ENCODE assay signal across 23 cellular contexts in the genomic region with DNA sequence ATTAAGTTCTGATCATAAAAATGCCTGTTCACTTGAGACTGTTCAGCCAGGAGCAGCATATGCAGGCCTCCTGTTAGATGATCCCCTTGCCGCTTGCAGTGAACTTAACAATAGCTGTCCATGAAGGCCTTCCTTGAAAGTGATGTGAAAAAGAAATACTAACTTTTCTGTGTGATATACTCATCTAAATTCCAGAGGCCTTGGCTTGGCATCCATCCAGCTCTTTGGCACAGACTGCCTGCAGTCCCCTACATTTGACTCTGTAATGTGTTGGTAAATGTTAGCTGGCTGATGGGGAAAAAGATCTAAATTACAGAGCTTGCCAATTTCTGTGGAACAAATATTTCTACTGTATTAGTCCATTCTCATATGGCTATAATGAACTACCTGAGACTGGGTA.
DNase-seq lines count a peak whose midpoint lies in the region; ATAC-seq and TF ChIP-seq lines count a peak whose summit lies in the region.
"Had no signal": no experiment of that assay in that cellular context is flagged by ENCODE, and none has a peak within 500 bp of the region (broad histone marks: within the 10 kb centered on the region; RNA-seq: fewer than 3 reads in every experiment).

No MANE protein-coding gene starts in this region.

- no peak for TF ChIP-seq CTCF in PC-3 (conservative IDR thresholded peaks at IDR 0.05; ENCODE audit: low read depth, low read length)
- no peak for TF ChIP-seq CTCF in brain microvascular endothelial cell (IDR thresholded peaks at IDR 0.05; ENCODE audit: low read depth, low read length, missing control alignments)

- no peak overlapping the region for H3K9ac ChIP-seq in PC-3 (ENCODE audit: low read length)
- H3K9ac ChIP-seq: KMS-11 had no signal

- intact Hi-C loops in PC-3 (cut with micrococcal nuclease), result no loop called here

- no peaks in the 10 kb centered on the region for H3K79me2 ChIP-seq in PC-3 (ENCODE audit: low read length)

- H3K9me3 ChIP-seq in PC-3 (ENCODE audit: low read length), result no peaks in the 10 kb centered on the region
- H3K9me3 ChIP-seq: psoas muscle, testis had no signal

- no peaks in the 10 kb centered on the region for H3K9me2 ChIP-seq in PC-3 (replicated peaks; ENCODE audit: low read length)

- in situ Hi-C loops in brain microvascular endothelial cell (cut with HindIII; ENCODE audit: low pct_ligation_motif_present, low sequenced_read_pairs), result no loop called here

- no TSS peak for BruUV-seq in PC-3 (replicated peaks; lab: Mats Ljungman, UMichigan)

- H3K4me1 ChIP-seq in PC-3 (ENCODE audit: insufficient read depth, low read length), result no peaks in the 10 kb centered on the region
- H3K4me1 ChIP-seq: psoas muscle, testis had no signal

- H3K27ac ChIP-seq in PC-3 (ENCODE audit: low read length), result no peak overlapping the region
- no peak overlapping the region for H3K27ac ChIP-seq in brain microvascular endothelial cell
- H3K27ac ChIP-seq: coronary artery, KMS-11, psoas muscle, testis had no signal

- H3F3A ChIP-seq in PC-3 (ENCODE audit: low read length, unreplicated experiment), result no peaks in the 10 kb centered on the region

- H3K36me3 ChIP-seq in PC-3 (ENCODE audit: low read depth, low read length) (no peaks in the 10 kb centered on the region), brain microvascular endothelial cell (replicated peaks) (no peaks in the 10 kb centered on the region)

- H3K27me3 ChIP-seq in PC-3 (ENCODE audit: low read length) (no peaks in the 10 kb centered on the region), brain microvascular endothelial cell (replicated peaks) (no peaks in the 10 kb centered on the region)
- H3K27me3 ChIP-seq: testis had no signal

- H4K20me1 ChIP-seq in PC-3 (ENCODE audit: low read length), result no peaks in the 10 kb centered on the region

- POLR2A ChIA-PET in PC-3 (lab: Charles Lee; ENCODE audit: unreplicated experiment), result no interaction called here

- DNase-seq in EL (peak; percentile 43), PC-3 (peak; percentile 34), brain microvascular endothelial cell (peak; percentile 7), iris pigment epithelial cell (ENCODE audit: low read depth) (peak; percentile 55), islet precursor cell (no peak), mucosa of gallbladder (ENCODE audit: low spot score) (no peak), DMS79 treated with DMSO at 0.1 percent for 48 hours (lab: John Stamatoyannopoulos, UW) (no peak)
- DNase-seq in activated CD8-positive, alpha-beta memory T cell treated with anti-CD3 and anti-CD28 coated beads for 24 hours, result no peak
- DNase-seq: activated CD4-positive, alpha-beta T cell treated with anti-CD3 and anti-CD28 coated beads for 4 hours; activated naive CD4-positive, alpha-beta T cell treated with anti-CD3 and anti-CD28 coated beads, Interleukin-2, amount 50 U/mL, for 16 hours; GF-D8; NCI-H1048; NCI-H2081; psoas muscle; SIG-M5; small intestine; T-helper 1 cell; testis had no signal

- H3K4me2 ChIP-seq in PC-3 (ENCODE audit: low read length), result no peak overlapping the region
- H3K4me2 ChIP-seq: KMS-11 had no signal

- CTCF ChIA-PET in PC-3 (lab: Charles Lee), result no interaction called here

- no peak overlapping the region for H2AFZ ChIP-seq in PC-3 (ENCODE audit: low read length)

- no peak for ATAC-seq in PC-3
- ATAC-seq: HCT116; psoas muscle; stimulated activated memory B cell treated with anti-CD40 and anti-IgM and Interleukin-4, amounts not matched to agents 10 μg/mL and 1 μg/mL and 100 μg/mL, for 72 hours had no signal

- H3K4me3 ChIP-seq in PC-3 (ENCODE audit: low read length), result no peak overlapping the region
- H3K4me3 ChIP-seq in brain microvascular endothelial cell (ENCODE audit: low read depth, low read length), result no peak overlapping the region
- H3K4me3 ChIP-seq: coronary artery, lung, psoas muscle, testis had no signal

Comparison
In these comparisons a context has a peak if more than half of its experiments do, and no peak if none do; other contexts are left out.
1. DNase-seq: peak in EL (single experiment), PC-3 (single experiment), brain microvascular endothelial cell (single experiment) and iris pigment epithelial cell (single experiment); none in islet precursor cell (single experiment), activated CD8-positive, alpha-beta memory T cell treated with anti-CD3 and anti-CD28 coated beads for 24 hours (single experiment), mucosa of gallbladder (single experiment) and DMS79 treated with DMSO at 0.1 percent for 48 hours (single experiment).